1 cellular context compared by ENCODE assay signal in genomic region chr9:95460627-95461164, GRCh38.
TF ChIP-seq lines count a peak whose summit lies in the region.

No MANE protein-coding gene starts in this region.

TF ChIP-seq in IMR-90, 13 proteins besides CTCF, POLR2A, EP300 and RAD21 (continued from another document):
- TF ChIP-seq, protein P1, sequence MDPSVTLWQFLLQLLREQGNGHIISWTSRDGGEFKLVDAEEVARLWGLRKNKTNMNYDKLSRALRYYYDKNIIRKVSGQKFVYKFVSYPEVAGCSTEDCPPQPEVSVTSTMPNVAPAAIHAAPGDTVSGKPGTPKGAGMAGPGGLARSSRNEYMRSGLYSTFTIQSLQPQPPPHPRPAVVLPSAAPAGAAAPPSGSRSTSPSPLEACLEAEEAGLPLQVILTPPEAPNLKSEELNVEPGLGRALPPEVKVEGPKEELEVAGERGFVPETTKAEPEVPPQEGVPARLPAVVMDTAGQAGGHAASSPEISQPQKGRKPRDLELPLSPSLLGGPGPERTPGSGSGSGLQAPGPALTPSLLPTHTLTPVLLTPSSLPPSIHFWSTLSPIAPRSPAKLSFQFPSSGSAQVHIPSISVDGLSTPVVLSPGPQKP (IDR thresholded peaks at IDR 0.05; ENCODE audit: borderline replicate concordance, low read depth, low read length), result no peak
- TF ChIP-seq MAFK (IDR thresholded peaks at IDR 0.05; ENCODE audit: low read depth, low read length) (no peak), NFE2L2 (IDR thresholded peaks at IDR 0.05; ENCODE audit: low read depth, low read length) (no peak), CHD1 (IDR thresholded peaks at IDR 0.05; ENCODE audit: low read depth, low read length) (no peak), CEBPB (IDR thresholded peaks at IDR 0.05; ENCODE audit: low read depth, low read length) (no peak), RFX5 (IDR thresholded peaks at IDR 0.05; ENCODE audit: low read depth, low read length) (no peak)
